8 cellular contexts compared by ENCODE assay signal in genomic region chrX:51336584-51336983, GRCh38. TPM values are rescaled to one million over a fixed set of nuclear protein-coding genes. Genes with fewer than 3 reads are reported as not detected.
DNase-seq lines count a peak whose midpoint lies in the region; ATAC-seq and TF ChIP-seq lines count a peak whose summit lies in the region.

No MANE protein-coding gene starts in this region.

- CTCF ChIA-PET in BJ (lab: Yijun Ruan, JAX): interaction anchor here (0.6 to 2.3 kb wide), 4 partner anchors 33 to 124 kb away, joined by 3 to 17 read pairs (median 4); no protein-coding TSS in a partner anchor
- CTCF ChIA-PET in activated B cell treated with CpG ODN at 0.5 μM for 24 hours (lab: Charles Lee): interaction anchor here (0.6 to 6.7 kb wide), 10 partner anchors 9 to 524 kb away, joined by 3 to 67 read pairs (median 4); no protein-coding TSS in a partner anchor

- H3K36me3 ChIP-seq in BJ (ENCODE audit: control insufficient read depth, insufficient read depth, low read length): no peaks in the 10 kb centered on the region
- no peaks in the 10 kb centered on the region for H3K36me3 ChIP-seq in psoas muscle (ENCODE audit: insufficient read depth in 1 of 2, low read depth in 1 of 2)

- POLR2A ChIA-PET in BJ (lab: Charles Lee) (interaction anchor here (0.6 kb wide), 1 partner anchor 636 kb away, joined by 3 read pairs; no protein-coding TSS in a partner anchor), activated B cell treated with CpG ODN at 0.5 μM for 24 hours (lab: Charles Lee) (no interaction called here)

- intact Hi-C loops in activated B cell treated with CpG ODN at 0.5 μM for 24 hours (cut with micrococcal nuclease): loop anchor here (1.0 to 10.0 kb wide), 3 partner anchors 84 to 928 kb away; no protein-coding TSS in a partner anchor
- intact Hi-C loops in psoas muscle (cut with DNase I): no loop called here

- no peaks in the 10 kb centered on the region for H3K4me1 ChIP-seq in psoas muscle

- no peaks in the 10 kb centered on the region for H3K36me3 Mint-ChIP-seq in activated B cell treated with CpG ODN at 0.5 μM for 24 hours (ENCODE audit: low read depth)

- no peak overlapping the region for H3K27ac ChIP-seq in psoas muscle

- H3K4me3 ChIP-seq in BJ (ENCODE audit: low read depth, low read length) (no peak overlapping the region), fibroblast of villous mesenchyme (ENCODE audit: low read depth, low read length) (no peak overlapping the region), psoas muscle (no peak overlapping the region)

- no peaks in the 10 kb centered on the region for H3K9me3 Mint-ChIP-seq in activated B cell treated with CpG ODN at 0.5 μM for 24 hours

- peaks cover 1% of the 10 kb centered on the region for H3K27me3 Mint-ChIP-seq in activated B cell treated with CpG ODN at 0.5 μM for 24 hours

- WGBS in psoas muscle, 3 donors: 7 to 13% (median 13%) methylated on average over 3 of the region's 3 CpGs

- H3K4me1 Mint-ChIP-seq in activated B cell treated with CpG ODN at 0.5 μM for 24 hours: peaks cover 9% of the 10 kb centered on the region

- H3K4me3 Mint-ChIP-seq in activated B cell treated with CpG ODN at 0.5 μM for 24 hours: no peak overlapping the region

- no peaks in the 10 kb centered on the region for H3K27me3 ChIP-seq in BJ (ENCODE audit: control insufficient read depth, insufficient read depth, low read length)
- peaks cover 0 to 50% (median 0%) of the 10 kb centered on the region in 3 donors for H3K27me3 ChIP-seq in psoas muscle (ENCODE audit: insufficient read depth in 3 of 3, low read length in 2 of 3)

- in situ Hi-C loops in GM13977 (cut with MboI; ENCODE audit: low pct_unique_long_range_greater_than_20kb, low sequenced_read_pairs, unreplicated experiment): no loop called here

- DNase-seq in BJ (ENCODE audit: low read depth) (no peak), GM13977 (ENCODE audit: low spot score) (peak; percentile 54), activated B cell treated with CpG ODN at 0.5 μM for 24 hours (no peak), fibroblast of villous mesenchyme (ENCODE audit: low read depth) (peak; percentile 23), psoas muscle (no peak), GOT3 (lab: John Stamatoyannopoulos, UW) (no peak)

- ATAC-seq in activated B cell treated with CpG ODN at 0.5 μM for 24 hours (ENCODE audit: low read depth) (peak; percentile 71), psoas muscle (no peak), HG03175 (IDR thresholded peaks at IDR 0.05; ENCODE audit: unreplicated experiment) (no peak)

- H3K9me3 ChIP-seq in psoas muscle: no peaks in the 10 kb centered on the region

- no peak overlapping the region for H3K27ac Mint-ChIP-seq in activated B cell treated with CpG ODN at 0.5 μM for 24 hours

- TF ChIP-seq CTCF in BJ (IDR thresholded peaks at IDR 0.05; ENCODE audit: insufficient read depth, low read depth, low read length) (peak; percentile 59), GM13977 (IDR thresholded peaks at IDR 0.05; ENCODE audit: extremely low read depth, insufficient read depth, missing control alignments) (peak; percentile 59), LNCAP (IDR thresholded peaks at IDR 0.05) (peak; percentile 47; the same call in 1 of the 2 replicates), activated B cell treated with CpG ODN at 0.5 μM for 24 hours (IDR thresholded peaks at IDR 0.05) (no peak), fibroblast of villous mesenchyme (IDR thresholded peaks at IDR 0.05; ENCODE audit: insufficient read depth, low read depth, low read length) (peak; percentile 44), psoas muscle (IDR thresholded peaks at IDR 0.05) (peak; percentile 38)

RNA-seq across cellular contexts. Expression of gene NUDT10, which starts 4.0 kb away (rescaled TPM):
- polyA plus RNA-seq in BJ (2011; rRNA removed): 0.15 and 0.16 TPM in 2 replicates
- polyA minus RNA-seq in BJ (2011; rRNA and poly(A)+ RNA removed): 0.15 TPM in 1 of 2 replicates, not detected in the other
- 0.27 and 0.31 TPM in 2 replicates for total RNA-seq in activated B cell treated with CpG ODN at 0.5 μM for 24 hours
- 0.32 and 1.3 TPM in 2 replicates for total RNA-seq in fibroblast of villous mesenchyme
- under 1 TPM in 1 of 4 donors, not detected in 3; 0.22 TPM for total RNA-seq in psoas muscle
- under 1 TPM; 0.04 to 0.09 (median 0.06) TPM for polyA plus RNA-seq in psoas muscle

Comparison
In these comparisons a context has a peak if more than half of its experiments do, and no peak if none do; other contexts are left out.
1. DNase-seq: peak in GM13977 (single experiment) and fibroblast of villous mesenchyme (single experiment); none in BJ (single experiment), activated B cell treated with CpG ODN at 0.5 μM for 24 hours (single experiment), psoas muscle (0 of 2) and GOT3 (single experiment).